In the genomic region with DNA sequence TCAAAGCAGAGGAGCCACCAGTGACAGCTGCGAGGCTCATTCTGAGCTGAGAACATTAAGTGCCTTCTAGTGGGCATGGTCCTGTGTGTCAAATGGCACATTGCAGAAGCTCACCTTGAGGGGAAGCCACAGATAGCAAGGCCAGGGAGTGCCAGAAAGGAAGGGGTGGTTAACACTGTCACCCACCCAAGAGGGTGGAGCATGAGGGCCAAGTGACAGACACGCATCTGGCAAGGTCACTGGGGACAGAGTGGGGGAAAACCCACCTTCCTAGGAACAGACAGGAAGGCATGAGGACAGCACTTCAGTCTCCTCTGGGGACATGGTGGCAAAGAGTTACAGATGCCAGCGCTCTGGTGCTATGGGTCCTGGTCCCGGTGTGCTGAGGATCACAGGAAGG, we compare ENCODE assay signal across 15 cellular contexts. TPM values are rescaled to one million over a fixed set of nuclear protein-coding genes. Genes with fewer than 3 reads are reported as not detected.
DNase-seq lines count a peak whose midpoint lies in the region; ATAC-seq and TF ChIP-seq lines count a peak whose summit lies in the region.
"Had no signal": no experiment of that assay in that cellular context is flagged by ENCODE, and none has a peak within 500 bp of the region (broad histone marks: within the 10 kb centered on the region; RNA-seq: fewer than 3 reads in every experiment).

No MANE protein-coding gene starts in this region.

- H2AFZ ChIP-seq in Loucy (ENCODE audit: low read length): no peak overlapping the region

- intact Hi-C loops in activated CD4-positive, alpha-beta T cell treated with anti-CD3 and anti-CD28 coated beads for 36 hours (cut with DNase I, micrococcal nuclease): no loop called here

- no peaks in the 10 kb centered on the region for H3K27me3 Mint-ChIP-seq in activated CD4-positive, alpha-beta T cell treated with anti-CD3 and anti-CD28 coated beads for 36 hours
- no peaks in the 10 kb centered on the region for H3K27me3 Mint-ChIP-seq in activated CD4-positive, alpha-beta T cell treated with anti-CD3 and anti-CD28 coated beads, Interleukin-2, amount 10 ng/mL, durations not matched to agents 7 days and 5 days
- H3K27me3 Mint-ChIP-seq in nephron progenitor cell (ENCODE audit: low read depth, poor library complexity): no peaks in the 10 kb centered on the region

- no peak for TF ChIP-seq POLR2A in Peyer's patch (IDR thresholded peaks at IDR 0.05)

- TF ChIP-seq CTCF in Loucy (conservative IDR thresholded peaks at IDR 0.05; ENCODE audit: low read length): no peak
- TF ChIP-seq CTCF in nephron progenitor cell (IDR thresholded peaks at IDR 0.05): no peak
- no peak for TF ChIP-seq CTCF in Peyer's patch (IDR thresholded peaks at IDR 0.05)

- DNase-seq in activated CD4-positive, alpha-beta T cell treated with anti-CD3 and anti-CD28 coated beads for 36 hours: no peak
- no peak for DNase-seq in activated CD4-positive, alpha-beta T cell treated with anti-CD3 and anti-CD28 coated beads, Interleukin-2, amount 10 ng/mL, durations not matched to agents 7 days and 5 days
- DNase-seq in nephron progenitor cell (no peak), NCI-H1417 (lab: John Stamatoyannopoulos, UW) (no peak), SIG-M5 treated with dmso at 0.1 percent for 504 hours (lab: John Stamatoyannopoulos, UW; ENCODE audit: unreplicated experiment) (no peak), Peyer's patch (no peak)
- DNase-seq: foreskin melanocyte, GF-D8, left lung, upper lobe of right lung had no signal

- peaks cover 27% of the 10 kb centered on the region for H3K4me1 ChIP-seq in Loucy (ENCODE audit: insufficient read depth, low read length, poor library complexity, severe bottlenecking)
- peaks cover 0 to 7% (median 0%) of the 10 kb centered on the region in 4 donors for H3K4me1 ChIP-seq in Peyer's patch
- H3K4me1 ChIP-seq: upper lobe of right lung had no signal

- peak overlapping the region; percentile 46 for H3K9ac ChIP-seq in Loucy (ENCODE audit: low read depth, low read length, poor library complexity, severe bottlenecking)

- CTCF ChIA-PET in activated CD4-positive, alpha-beta T cell treated with anti-CD3 and anti-CD28 coated beads for 36 hours (lab: Charles Lee): interaction anchor here (0.9 kb wide), 1 partner anchor 153 kb away, joined by 3 read pairs; no protein-coding TSS in a partner anchor
- CTCF ChIA-PET in activated CD4-positive, alpha-beta T cell treated with anti-CD3 and anti-CD28 coated beads, Interleukin-2, amount 10 ng/mL, durations not matched to agents 7 days and 5 days (lab: Charles Lee): interaction anchor here (0.9 kb wide), 1 partner anchor 14 kb away, joined by 3 read pairs; no protein-coding TSS in a partner anchor

- peaks cover 3% of the 10 kb centered on the region for H3K4me1 Mint-ChIP-seq in activated CD4-positive, alpha-beta T cell treated with anti-CD3 and anti-CD28 coated beads for 36 hours
- H3K4me1 Mint-ChIP-seq in activated CD4-positive, alpha-beta T cell treated with anti-CD3 and anti-CD28 coated beads, Interleukin-2, amount 10 ng/mL, durations not matched to agents 7 days and 5 days: peaks cover 16% of the 10 kb centered on the region
- H3K4me1 Mint-ChIP-seq in nephron progenitor cell: no peaks in the 10 kb centered on the region

- no peak overlapping the region for H3K4me3 Mint-ChIP-seq in activated CD4-positive, alpha-beta T cell treated with anti-CD3 and anti-CD28 coated beads for 36 hours
- H3K4me3 Mint-ChIP-seq in activated CD4-positive, alpha-beta T cell treated with anti-CD3 and anti-CD28 coated beads, Interleukin-2, amount 10 ng/mL, durations not matched to agents 7 days and 5 days: no peak overlapping the region
- H3K4me3 Mint-ChIP-seq in nephron progenitor cell: no peak overlapping the region

- H4K20me1 ChIP-seq in Loucy (ENCODE audit: insufficient read depth, low read length, poor library complexity, severe bottlenecking): no peaks in the 10 kb centered on the region

- peak; percentile 53 for ATAC-seq in activated CD4-positive, alpha-beta T cell treated with anti-CD3 and anti-CD28 coated beads for 36 hours
- ATAC-seq in GM21423 (IDR thresholded peaks at IDR 0.05; ENCODE audit: unreplicated experiment): peak; percentile 77
- ATAC-seq: HCT116, left lung, upper lobe of right lung had no signal

- POLR2A ChIA-PET in activated CD4-positive, alpha-beta T cell treated with anti-CD3 and anti-CD28 coated beads for 36 hours (lab: Charles Lee): interaction anchor here (0.6 kb wide), 2 partner anchors 11 to 212 kb away, joined by 3 read pairs; no protein-coding TSS in a partner anchor
- POLR2A ChIA-PET in activated CD4-positive, alpha-beta T cell treated with anti-CD3 and anti-CD28 coated beads, Interleukin-2, amount 10 ng/mL, durations not matched to agents 7 days and 5 days (lab: Charles Lee): no interaction called here

- H3K9me2 ChIP-seq in Loucy (replicated peaks; ENCODE audit: low read depth, low read length): no peaks in the 10 kb centered on the region

- no peaks in the 10 kb centered on the region for H3K36me3 ChIP-seq in Loucy (ENCODE audit: insufficient read depth, low read length)
- peaks cover 0 to 52% (median 3%) of the 10 kb centered on the region in 3 donors for H3K36me3 ChIP-seq in Peyer's patch

- H3K27me3 ChIP-seq in Loucy (ENCODE audit: insufficient read depth, low read length, poor library complexity, severe bottlenecking): no peaks in the 10 kb centered on the region
- H3K27me3 ChIP-seq in Peyer's patch: no peaks in the 10 kb centered on the region
- H3K27me3 ChIP-seq: cardiac muscle cell, left lung, upper lobe of right lung had no signal

- H3K4me2 ChIP-seq in Loucy (ENCODE audit: low read depth, low read length, poor library complexity, severe bottlenecking): peak overlapping the region; percentile 13

- H3K36me3 Mint-ChIP-seq in activated CD4-positive, alpha-beta T cell treated with anti-CD3 and anti-CD28 coated beads for 36 hours (ENCODE audit: low read depth): peaks cover 41% of the 10 kb centered on the region
- peaks cover 45% of the 10 kb centered on the region for H3K36me3 Mint-ChIP-seq in activated CD4-positive, alpha-beta T cell treated with anti-CD3 and anti-CD28 coated beads, Interleukin-2, amount 10 ng/mL, durations not matched to agents 7 days and 5 days (ENCODE audit: low read depth)
- H3K36me3 Mint-ChIP-seq in nephron progenitor cell (ENCODE audit: low read depth): peaks cover 62% of the 10 kb centered on the region

- H3K9me3 ChIP-seq in Loucy (ENCODE audit: insufficient read depth, low read depth, low read length) (no peaks in the 10 kb centered on the region), Peyer's patch (no peaks in the 10 kb centered on the region)
- H3K9me3 ChIP-seq: left lung, upper lobe of right lung had no signal

- H3F3A ChIP-seq in Loucy (ENCODE audit: low read depth): no peaks in the 10 kb centered on the region

- H3K27ac Mint-ChIP-seq in activated CD4-positive, alpha-beta T cell treated with anti-CD3 and anti-CD28 coated beads for 36 hours: peak overlapping the region; percentile 20
- H3K27ac Mint-ChIP-seq in activated CD4-positive, alpha-beta T cell treated with anti-CD3 and anti-CD28 coated beads, Interleukin-2, amount 10 ng/mL, durations not matched to agents 7 days and 5 days: no peak overlapping the region
- H3K27ac Mint-ChIP-seq in nephron progenitor cell: peak overlapping the region; percentile 31

- no peaks in the 10 kb centered on the region for H3K9me3 Mint-ChIP-seq in activated CD4-positive, alpha-beta T cell treated with anti-CD3 and anti-CD28 coated beads for 36 hours (ENCODE audit: low read depth)
- peaks cover 6% of the 10 kb centered on the region for H3K9me3 Mint-ChIP-seq in activated CD4-positive, alpha-beta T cell treated with anti-CD3 and anti-CD28 coated beads, Interleukin-2, amount 10 ng/mL, durations not matched to agents 7 days and 5 days
- H3K9me3 Mint-ChIP-seq in nephron progenitor cell: no peaks in the 10 kb centered on the region

- H3K79me2 ChIP-seq in Loucy (ENCODE audit: insufficient read depth, low read length): no peaks in the 10 kb centered on the region

- H3K27ac ChIP-seq in Peyer's patch: no peak overlapping the region
- H3K27ac ChIP-seq: cardiac muscle cell, left lung, upper lobe of right lung had no signal

- H3K4me3 ChIP-seq in Loucy (ENCODE audit: low read length, poor library complexity, severe bottlenecking) (no peak overlapping the region), Peyer's patch (no peak overlapping the region)
- H3K4me3 ChIP-seq: cardiac muscle cell, left lung, upper lobe of right lung had no signal

RNA-seq across cellular contexts. Expression of a gene that starts 22.1 kb away (rescaled TPM):
- 10 to 100 TPM; 25.9 to 33.1 TPM for total RNA-seq in activated CD4-positive, alpha-beta T cell treated with anti-CD3 and anti-CD28 coated beads for 36 hours
- total RNA-seq in activated CD4-positive, alpha-beta T cell treated with anti-CD3 and anti-CD28 coated beads, Interleukin-2, amount 10 ng/mL, durations not matched to agents 7 days and 5 days: 10 to 100 TPM; 26.3 to 28.7 TPM
- 10 to 100 TPM; 18.9 to 31.4 (median 23.9) TPM for total RNA-seq in Peyer's patch

RNA-seq across cellular contexts. Expression of a gene that starts 52.8 kb away (rescaled TPM):
- total RNA-seq in activated CD4-positive, alpha-beta T cell treated with anti-CD3 and anti-CD28 coated beads for 36 hours: under 1 TPM in 1 of 2 experiments, not detected in 1; 0.09 TPM
- total RNA-seq in activated CD4-positive, alpha-beta T cell treated with anti-CD3 and anti-CD28 coated beads, Interleukin-2, amount 10 ng/mL, durations not matched to agents 7 days and 5 days: not detected
- 1 to 10 TPM in 2 of 4 donors, not detected in 2; 1.1 to 3.3 TPM for total RNA-seq in Peyer's patch
- total RNA-seq: A673 had no signal
